ENCODE assay signal across 18 cellular contexts in the genomic region with DNA sequence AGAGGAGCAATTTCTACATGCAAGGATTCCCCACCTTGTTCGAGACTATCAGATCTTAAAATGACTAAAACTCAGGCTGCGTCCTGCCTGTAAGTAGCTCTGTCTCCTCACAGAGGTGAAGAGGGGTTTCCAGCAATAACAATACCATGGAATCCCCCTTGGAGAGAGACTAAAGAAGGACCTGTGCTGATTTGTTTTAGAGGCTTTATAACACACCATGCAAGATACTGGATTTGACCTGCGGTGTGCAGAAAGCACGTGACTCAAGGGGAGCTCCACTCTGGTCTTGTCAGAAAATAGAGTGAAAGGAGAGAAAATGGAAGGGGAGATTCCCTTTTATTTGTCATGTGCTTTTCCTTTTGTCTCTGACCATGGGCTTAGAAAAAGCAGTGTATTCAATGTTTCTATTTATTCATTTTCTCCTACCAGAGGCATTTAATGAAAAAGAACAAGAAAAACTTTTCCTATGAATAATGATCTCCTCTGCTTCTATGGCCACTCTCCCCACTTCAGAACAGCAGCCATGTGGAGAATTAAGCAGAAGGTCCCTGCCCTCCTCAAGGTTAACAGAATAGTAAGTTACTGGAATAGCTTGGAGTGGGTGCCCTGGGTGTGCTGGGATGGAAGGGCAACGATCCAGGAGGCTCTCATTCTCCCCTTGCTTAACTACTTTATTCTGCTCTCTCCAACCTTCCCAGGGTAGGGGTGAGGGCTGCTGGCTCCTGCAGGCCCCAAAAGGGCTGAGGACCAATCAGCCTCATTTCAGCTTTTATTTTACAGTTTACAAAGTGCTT. TPM values are rescaled to one million over a fixed set of nuclear protein-coding genes. Genes with fewer than 3 reads are reported as not detected.
A peak's percentile ranks its signal among the peaks of the same experiment; 100 is the strongest.
DNase-seq lines count a peak whose midpoint lies in the region; ATAC-seq, FAIRE-seq and TF ChIP-seq lines count a peak whose summit lies in the region.
"Had no signal": no experiment of that assay in that cellular context is flagged by ENCODE, and none has a peak within 500 bp of the region (broad histone marks: within the 10 kb centered on the region; RNA-seq: fewer than 3 reads in every experiment).

No MANE protein-coding gene starts in this region.

- CTCF ChIA-PET in HEK293 (lab: Yijun Ruan, JAX) = interaction anchor here (0.7 to 1.3 kb wide), 4 partner anchors 26 to 327 kb away, joined by 3 to 7 read pairs (median 3); a partner anchor contains a TSS

- H3K4me1 Mint-ChIP-seq in CD4-positive, CD25-positive, alpha-beta regulatory T cell = peaks cover 0 to 6% (median 2%) of the 10 kb centered on the region in 4 donors
- H3K4me1 Mint-ChIP-seq in chondrocyte (ENCODE audit: low read depth) = peaks cover 3% of the 10 kb centered on the region
- H3K4me1 Mint-ChIP-seq in activated T-helper 2 cell treated with anti-CD3 and anti-CD28 coated beads, Interferon-gamma antibody, Interleukin-2, Interleukin-4, amounts not matched to agents 10 μg/mL and 5 μg/mL and 100 μg/mL, durations not matched to agents 14 hours and 24 hours and 36 hours (ENCODE audit: low read depth) = no peaks in the 10 kb centered on the region

- no peak for DNase-seq in CD4-positive, CD25-positive, alpha-beta regulatory T cell
- peak; percentile 39 for DNase-seq in GM12892 (ENCODE audit: insufficient read length)
- DNase-seq in chondrocyte (ENCODE audit: low spot score) = peak; percentile 37
- DNase-seq in NCI-H2029 treated with DMSO at 0.1 percent for 48 hours (lab: John Stamatoyannopoulos, UW) = no peak
- no peak for DNase-seq in cerebellar nuclear complex (lab: John Stamatoyannopoulos, UW)
- DNase-seq in activated T-helper 2 cell treated with anti-CD3 and anti-CD28 coated beads, Interferon-gamma antibody, Interleukin-2, Interleukin-4, amounts not matched to agents 10 μg/mL and 5 μg/mL and 100 μg/mL, durations not matched to agents 14 hours and 24 hours and 36 hours (ENCODE audit: low spot score) = no peak
- no peak for DNase-seq in stimulated activated CD4-positive, alpha-beta T cell treated with anti-CD3 and anti-CD28 coated beads, Interleukin-4, amount 100 ng/mL, for 1 hour
- DNase-seq: colonic mucosa, DMS79, MG63, SHP77 treated with DMSO at 0.1 percent for 48 hours had no signal

- no peaks in the 10 kb centered on the region for H3K27me3 ChIP-seq in CD4-positive, CD25-positive, alpha-beta regulatory T cell (ENCODE audit: control insufficient read depth, insufficient read depth, low read length)
- H3K27me3 ChIP-seq: colonic mucosa, hepatocyte, MG63, tibial nerve had no signal

- TF ChIP-seq CTCF in HEK293 (tag by site-specific recombination; IDR thresholded peaks at IDR 0.05) (no peak), chondrocyte (IDR thresholded peaks at IDR 0.05) (no peak)

- H3K27me3 Mint-ChIP-seq in CD4-positive, CD25-positive, alpha-beta regulatory T cell = no peaks in the 10 kb centered on the region
- no peaks in the 10 kb centered on the region for H3K27me3 Mint-ChIP-seq in chondrocyte (ENCODE audit: low read depth)
- no peaks in the 10 kb centered on the region for H3K27me3 Mint-ChIP-seq in activated T-helper 2 cell treated with anti-CD3 and anti-CD28 coated beads, Interferon-gamma antibody, Interleukin-2, Interleukin-4, amounts not matched to agents 10 μg/mL and 5 μg/mL and 100 μg/mL, durations not matched to agents 14 hours and 24 hours and 36 hours (ENCODE audit: low read depth)
- H3K27me3 Mint-ChIP-seq: progenitor cell of endocrine pancreas had no signal

- H3K9me3 Mint-ChIP-seq in CD4-positive, CD25-positive, alpha-beta regulatory T cell = no peaks in the 10 kb centered on the region
- no peaks in the 10 kb centered on the region for H3K9me3 Mint-ChIP-seq in chondrocyte (ENCODE audit: low read depth)
- H3K9me3 Mint-ChIP-seq in activated T-helper 2 cell treated with anti-CD3 and anti-CD28 coated beads, Interferon-gamma antibody, Interleukin-2, Interleukin-4, amounts not matched to agents 10 μg/mL and 5 μg/mL and 100 μg/mL, durations not matched to agents 14 hours and 24 hours and 36 hours = no peaks in the 10 kb centered on the region

- peak overlapping the region in 2 of 3 donors; percentile 52 to 54 for H3K27ac Mint-ChIP-seq in CD4-positive, CD25-positive, alpha-beta regulatory T cell
- no peak overlapping the region for H3K27ac Mint-ChIP-seq in chondrocyte (ENCODE audit: unreplicated experiment)
- no peak overlapping the region for H3K27ac Mint-ChIP-seq in activated T-helper 2 cell treated with anti-CD3 and anti-CD28 coated beads, Interferon-gamma antibody, Interleukin-2, Interleukin-4, amounts not matched to agents 10 μg/mL and 5 μg/mL and 100 μg/mL, durations not matched to agents 14 hours and 24 hours and 36 hours
- H3K27ac Mint-ChIP-seq: progenitor cell of endocrine pancreas had no signal

- peaks cover 39% of the 10 kb centered on the region for H3K36me3 Mint-ChIP-seq in CD4-positive, CD25-positive, alpha-beta regulatory T cell
- peaks cover 3% of the 10 kb centered on the region for H3K36me3 Mint-ChIP-seq in chondrocyte (ENCODE audit: low read depth)
- H3K36me3 Mint-ChIP-seq in activated T-helper 2 cell treated with anti-CD3 and anti-CD28 coated beads, Interferon-gamma antibody, Interleukin-2, Interleukin-4, amounts not matched to agents 10 μg/mL and 5 μg/mL and 100 μg/mL, durations not matched to agents 14 hours and 24 hours and 36 hours (ENCODE audit: low read depth) = peaks cover 40% of the 10 kb centered on the region

- H3K9me3 ChIP-seq in CD4-positive, CD25-positive, alpha-beta regulatory T cell (ENCODE audit: control insufficient read depth in 2 of 2, low read length in 2 of 2) = no peaks in the 10 kb centered on the region
- H3K9me3 ChIP-seq in HEK293 (ENCODE audit: control insufficient read depth, insufficient read depth, low read depth, low read length) = no peaks in the 10 kb centered on the region
- H3K9me3 ChIP-seq: colonic mucosa, HAP-1, MG63, tibial nerve had no signal

- no peak overlapping the region for H3K27ac ChIP-seq in CD4-positive, CD25-positive, alpha-beta regulatory T cell (ENCODE audit: insufficient read depth, low read length, poor library complexity, severe bottlenecking)
- no peak overlapping the region for H3K27ac ChIP-seq in HEK293 (ENCODE audit: extremely low read depth, low read depth, low read length)
- H3K27ac ChIP-seq: colonic mucosa, tibial nerve had no signal

- FAIRE-seq in GM12892 (lab: Jason Lieb, UNC) = peak; percentile 42

- H3K36me3 ChIP-seq in CD4-positive, CD25-positive, alpha-beta regulatory T cell (ENCODE audit: control insufficient read depth, insufficient read depth, low read length) = peaks cover 74% of the 10 kb centered on the region
- H3K36me3 ChIP-seq in HEK293 (ENCODE audit: control insufficient read depth in 2 of 2, insufficient read depth in 1 of 2, low read length in 2 of 2) = peaks cover 0 to 6% of the 10 kb centered on the region in 2 experiments; a peak in 1 of 3 replicates
- H3K36me3 ChIP-seq: colonic mucosa, MG63 had no signal

- no peak overlapping the region for H3K4me3 Mint-ChIP-seq in CD4-positive, CD25-positive, alpha-beta regulatory T cell
- no peak overlapping the region for H3K4me3 Mint-ChIP-seq in chondrocyte (ENCODE audit: unreplicated experiment)
- H3K4me3 Mint-ChIP-seq in activated T-helper 2 cell treated with anti-CD3 and anti-CD28 coated beads, Interferon-gamma antibody, Interleukin-2, Interleukin-4, amounts not matched to agents 10 μg/mL and 5 μg/mL and 100 μg/mL, durations not matched to agents 14 hours and 24 hours and 36 hours (ENCODE audit: low read depth) = no peak overlapping the region

- intact Hi-C loops in activated T-helper 2 cell treated with anti-CD3 and anti-CD28 coated beads, Interferon-gamma antibody, Interleukin-2, Interleukin-4, amounts not matched to agents 10 μg/mL and 5 μg/mL and 100 μg/mL, durations not matched to agents 14 hours and 24 hours and 36 hours (cut with micrococcal nuclease) = no loop called here

- ATAC-seq in CD4-positive, CD25-positive, alpha-beta regulatory T cell (ENCODE audit: low read depth in 2 of 2) = no peak
- ATAC-seq: left lobe of liver had no signal

- H3K4me1 ChIP-seq in CD4-positive, CD25-positive, alpha-beta regulatory T cell (ENCODE audit: control insufficient read depth, insufficient read depth, low read length, poor library complexity, severe bottlenecking) = no peaks in the 10 kb centered on the region
- H3K4me1 ChIP-seq in HEK293 (ENCODE audit: control insufficient read depth, insufficient read depth, low read length) = no peaks in the 10 kb centered on the region
- H3K4me1 ChIP-seq: colonic mucosa, HAP-1, tibial nerve had no signal

- no peak overlapping the region for H3K4me3 ChIP-seq in CD4-positive, CD25-positive, alpha-beta regulatory T cell (ENCODE audit: low read depth, low read length)
- no peak overlapping the region for H3K4me3 ChIP-seq in HEK293 (ENCODE audit: low read depth, low read length)
- H3K4me3 ChIP-seq: colonic mucosa, HAP-1, hepatocyte, MG63, tibial nerve had no signal

- no peak for TF ChIP-seq POLR2A in GM12892 (IDR thresholded peaks at IDR 0.05; ENCODE audit: low read depth, low read length)

- POLR2A ChIA-PET in HEK293 (lab: Yijun Ruan, JAX) = interaction anchor here (0.6 kb wide), 1 partner anchor 509 kb away, joined by 3 read pairs; a partner anchor contains a TSS

TF ChIP-seq in HEK293, 187 proteins besides CTCF, POLR2A, EP300 and RAD21:
- TF ChIP-seq PRDM1 (tag by site-specific recombination; IDR thresholded peaks at IDR 0.05) = 0 out of 2 replicates have a peak, but pooled peaks have one; percentile 28
- no peak for TF ChIP-seq SCRT2 (tag by site-specific recombination; IDR thresholded peaks at IDR 0.05)

RNA-seq across cellular contexts. Expression of a gene that starts 19.2 kb away (rescaled TPM):
- 16.2 TPM for total RNA-seq in CD4-positive, CD25-positive, alpha-beta regulatory T cell
- 10 to 100 TPM; 44.7 to 53.9 (median 48.3) TPM for polyA plus RNA-seq in CD4-positive, CD25-positive, alpha-beta regulatory T cell
- 35.6 TPM for polyA plus RNA-seq in GM12892 (2012; ENCODE audit: missing spikeins)
- total RNA-seq in chondrocyte = 26.9 to 31.7 TPM (median 28.8 TPM) in 3 replicates
- 39.6 and 40.4 TPM in 2 replicates for total RNA-seq in activated T-helper 2 cell treated with anti-CD3 and anti-CD28 coated beads, Interferon-gamma antibody, Interleukin-2, Interleukin-4, amounts not matched to agents 10 μg/mL and 5 μg/mL and 100 μg/mL, durations not matched to agents 14 hours and 24 hours and 36 hours

RNA-seq across cellular contexts. Expression of a gene that starts 42.1 kb away (rescaled TPM):
- 2.2 TPM for total RNA-seq in CD4-positive, CD25-positive, alpha-beta regulatory T cell
- under 1 TPM in 1 of 4 donors, not detected in 3; 0.40 TPM for polyA plus RNA-seq in CD4-positive, CD25-positive, alpha-beta regulatory T cell
- polyA plus RNA-seq in GM12892 (2012; ENCODE audit: missing spikeins) = 0.98 TPM
- 0.54 to 1.1 TPM (median 0.77 TPM) in 3 replicates for total RNA-seq in chondrocyte
- 1.0 and 1.1 TPM in 2 replicates for total RNA-seq in activated T-helper 2 cell treated with anti-CD3 and anti-CD28 coated beads, Interferon-gamma antibody, Interleukin-2, Interleukin-4, amounts not matched to agents 10 μg/mL and 5 μg/mL and 100 μg/mL, durations not matched to agents 14 hours and 24 hours and 36 hours
- total RNA-seq: HT1080 had no signal
- polyA plus RNA-seq: hepatocyte had no signal

Comparison
In these comparisons a context has a peak if more than half of its experiments do, and no peak if none do; other contexts are left out.
1. DNase-seq: peak in GM12892 (single experiment) and chondrocyte (single experiment); none in CD4-positive, CD25-positive, alpha-beta regulatory T cell (0 of 3), NCI-H2029 treated with DMSO at 0.1 percent for 48 hours (single experiment), cerebellar nuclear complex (0 of 2), activated T-helper 2 cell treated with anti-CD3 and anti-CD28 coated beads, Interferon-gamma antibody, Interleukin-2, Interleukin-4, amounts not matched to agents 10 μg/mL and 5 μg/mL and 100 μg/mL, durations not matched to agents 14 hours and 24 hours and 36 hours (single experiment) and stimulated activated CD4-positive, alpha-beta T cell treated with anti-CD3 and anti-CD28 coated beads, Interleukin-4, amount 100 ng/mL, for 1 hour (single experiment).
2. H3K27ac Mint-ChIP-seq: peak in CD4-positive, CD25-positive, alpha-beta regulatory T cell (2 of 3); none in chondrocyte (single experiment) and activated T-helper 2 cell treated with anti-CD3 and anti-CD28 coated beads, Interferon-gamma antibody, Interleukin-2, Interleukin-4, amounts not matched to agents 10 μg/mL and 5 μg/mL and 100 μg/mL, durations not matched to agents 14 hours and 24 hours and 36 hours (single experiment).